Comparison of ENCODE assay signal across 11 cellular contexts in genomic region chr5:119396265-119396664, GRCh38. TPM values are rescaled to one million over a fixed set of nuclear protein-coding genes. Genes with fewer than 3 reads are reported as not detected.
DNase-seq lines count a peak whose midpoint lies in the region; ATAC-seq and TF ChIP-seq lines count a peak whose summit lies in the region.
"Had no signal": no experiment of that assay in that cellular context is flagged by ENCODE, and none has a peak within 500 bp of the region (broad histone marks: within the 10 kb centered on the region; RNA-seq: fewer than 3 reads in every experiment).

No MANE protein-coding gene starts in this region.

- H3K27me3 Mint-ChIP-seq in activated CD4-positive, alpha-beta T cell treated with anti-CD3 and anti-CD28 coated beads, Interleukin-2, amount 10 ng/mL, durations not matched to agents 24 days and 14 days = no peaks in the 10 kb centered on the region
- no peaks in the 10 kb centered on the region for H3K27me3 Mint-ChIP-seq in activated T-helper 1 cell treated with anti-CD3 and anti-CD28 coated beads, Interleukin-12 subunit alpha, Interleukin-12 subunit beta, Interleukin-2, Interleukin-4 antibody, amounts not matched to agents 30 ng/mL and 10 ng/mL and 1 ng/mL, durations not matched to agents 14 hours and 24 hours and 36 hours (ENCODE audit: insufficient read depth)
- H3K27me3 Mint-ChIP-seq in progenitor cell of endocrine pancreas = no peaks in the 10 kb centered on the region

- ATAC-seq in HG02798 (IDR thresholded peaks at IDR 0.05; ENCODE audit: poor library complexity, unreplicated experiment) = peak; percentile 25
- ATAC-seq in left ventricle myocardium superior = no peak
- no peak for ATAC-seq in left colon
- ATAC-seq: A549 had no signal

- peak overlapping the region; percentile 69 for H3K4me3 Mint-ChIP-seq in activated CD4-positive, alpha-beta T cell treated with anti-CD3 and anti-CD28 coated beads, Interleukin-2, amount 10 ng/mL, durations not matched to agents 24 days and 14 days
- peak overlapping the region; percentile 50 for H3K4me3 Mint-ChIP-seq in activated T-helper 1 cell treated with anti-CD3 and anti-CD28 coated beads, Interleukin-12 subunit alpha, Interleukin-12 subunit beta, Interleukin-2, Interleukin-4 antibody, amounts not matched to agents 30 ng/mL and 10 ng/mL and 1 ng/mL, durations not matched to agents 14 hours and 24 hours and 36 hours
- no peak overlapping the region for H3K4me3 Mint-ChIP-seq in progenitor cell of endocrine pancreas (ENCODE audit: low read depth)

- H3K27ac Mint-ChIP-seq in activated CD4-positive, alpha-beta T cell treated with anti-CD3 and anti-CD28 coated beads, Interleukin-2, amount 10 ng/mL, durations not matched to agents 24 days and 14 days = peak overlapping the region; percentile 91
- H3K27ac Mint-ChIP-seq in activated T-helper 1 cell treated with anti-CD3 and anti-CD28 coated beads, Interleukin-12 subunit alpha, Interleukin-12 subunit beta, Interleukin-2, Interleukin-4 antibody, amounts not matched to agents 30 ng/mL and 10 ng/mL and 1 ng/mL, durations not matched to agents 14 hours and 24 hours and 36 hours = peak overlapping the region; percentile 91
- H3K27ac Mint-ChIP-seq in progenitor cell of endocrine pancreas = peak overlapping the region; percentile 64

- peaks cover 50% of the 10 kb centered on the region for H3K36me3 Mint-ChIP-seq in activated CD4-positive, alpha-beta T cell treated with anti-CD3 and anti-CD28 coated beads, Interleukin-2, amount 10 ng/mL, durations not matched to agents 24 days and 14 days (ENCODE audit: low read depth)
- peaks cover 49% of the 10 kb centered on the region for H3K36me3 Mint-ChIP-seq in activated T-helper 1 cell treated with anti-CD3 and anti-CD28 coated beads, Interleukin-12 subunit alpha, Interleukin-12 subunit beta, Interleukin-2, Interleukin-4 antibody, amounts not matched to agents 30 ng/mL and 10 ng/mL and 1 ng/mL, durations not matched to agents 14 hours and 24 hours and 36 hours (ENCODE audit: low read depth)
- peaks cover 3% of the 10 kb centered on the region for H3K36me3 Mint-ChIP-seq in progenitor cell of endocrine pancreas (ENCODE audit: insufficient read depth)

- peaks cover 64% of the 10 kb centered on the region for H3K4me1 Mint-ChIP-seq in activated CD4-positive, alpha-beta T cell treated with anti-CD3 and anti-CD28 coated beads, Interleukin-2, amount 10 ng/mL, durations not matched to agents 24 days and 14 days
- H3K4me1 Mint-ChIP-seq in activated T-helper 1 cell treated with anti-CD3 and anti-CD28 coated beads, Interleukin-12 subunit alpha, Interleukin-12 subunit beta, Interleukin-2, Interleukin-4 antibody, amounts not matched to agents 30 ng/mL and 10 ng/mL and 1 ng/mL, durations not matched to agents 14 hours and 24 hours and 36 hours (ENCODE audit: low read depth) = peaks cover 73% of the 10 kb centered on the region
- peaks cover 1% of the 10 kb centered on the region for H3K4me1 Mint-ChIP-seq in progenitor cell of endocrine pancreas (ENCODE audit: low read depth)

- intact Hi-C loops in activated CD4-positive, alpha-beta T cell treated with anti-CD3 and anti-CD28 coated beads, Interleukin-2, amount 10 ng/mL, durations not matched to agents 24 days and 14 days (cut with micrococcal nuclease) = loop anchor here (2.0 to 5.0 kb wide), 4 partner anchors 15 to 121 kb away; partner anchors contain the start of gene TNFAIP8
- intact Hi-C loops in activated T-helper 1 cell treated with anti-CD3 and anti-CD28 coated beads, Interleukin-12 subunit alpha, Interleukin-12 subunit beta, Interleukin-2, Interleukin-4 antibody, amounts not matched to agents 30 ng/mL and 10 ng/mL and 1 ng/mL, durations not matched to agents 14 hours and 24 hours and 36 hours (cut with micrococcal nuclease) = loop anchor here (2.0 kb wide), 3 partner anchors 13 to 325 kb away; partner anchors contain the start of gene DMXL1
- intact Hi-C loops in left ventricle myocardium superior (cut with micrococcal nuclease) = no loop called here
- intact Hi-C loops in left colon (cut with DNase I, micrococcal nuclease) = no loop called here

- no peak for DNase-seq in activated CD4-positive, alpha-beta T cell treated with anti-CD3 and anti-CD28 coated beads, Interleukin-2, amount 10 ng/mL, durations not matched to agents 24 days and 14 days
- DNase-seq in activated CD4-positive, alpha-beta T cell treated with anti-CD3 and anti-CD28 coated beads, Interleukin-2, amount 50 U/mL, for 4 hours = no peak
- no peak for DNase-seq in activated T-helper 1 cell treated with anti-CD3 and anti-CD28 coated beads, Interleukin-12 subunit alpha, Interleukin-12 subunit beta, Interleukin-2, Interleukin-4 antibody, amounts not matched to agents 30 ng/mL and 10 ng/mL and 1 ng/mL, durations not matched to agents 14 hours and 24 hours and 36 hours (ENCODE audit: low spot score)
- no peak for DNase-seq in progenitor cell of endocrine pancreas (ENCODE audit: low spot score, unreplicated experiment)
- DNase-seq in left ventricle myocardium superior = no peak
- no peak for DNase-seq in globus pallidus (ENCODE audit: low spot score)
- DNase-seq in left colon = no peak
- DNase-seq: NCI-H187, RPMI8226 had no signal

- H3K9me3 Mint-ChIP-seq in activated CD4-positive, alpha-beta T cell treated with anti-CD3 and anti-CD28 coated beads, Interleukin-2, amount 10 ng/mL, durations not matched to agents 24 days and 14 days = no peaks in the 10 kb centered on the region
- H3K9me3 Mint-ChIP-seq in activated T-helper 1 cell treated with anti-CD3 and anti-CD28 coated beads, Interleukin-12 subunit alpha, Interleukin-12 subunit beta, Interleukin-2, Interleukin-4 antibody, amounts not matched to agents 30 ng/mL and 10 ng/mL and 1 ng/mL, durations not matched to agents 14 hours and 24 hours and 36 hours = no peaks in the 10 kb centered on the region
- H3K9me3 Mint-ChIP-seq in progenitor cell of endocrine pancreas (ENCODE audit: low read depth) = no peaks in the 10 kb centered on the region

- no peak for TF ChIP-seq CTCF in progenitor cell of endocrine pancreas (IDR thresholded peaks at IDR 0.05; ENCODE audit: unreplicated experiment)

RNA-seq across cellular contexts. Expression of gene TNFAIP8, which starts 40.4 kb away (rescaled TPM):
- total RNA-seq in activated CD4-positive, alpha-beta T cell treated with anti-CD3 and anti-CD28 coated beads, Interleukin-2, amount 10 ng/mL, durations not matched to agents 24 days and 14 days = 188 and 193 TPM in 2 replicates
- 214 and 219 TPM in 2 replicates for total RNA-seq in activated T-helper 1 cell treated with anti-CD3 and anti-CD28 coated beads, Interleukin-12 subunit alpha, Interleukin-12 subunit beta, Interleukin-2, Interleukin-4 antibody, amounts not matched to agents 30 ng/mL and 10 ng/mL and 1 ng/mL, durations not matched to agents 14 hours and 24 hours and 36 hours
- total RNA-seq in progenitor cell of endocrine pancreas = 8.0 and 9.3 TPM in 2 replicates
- 16.3 TPM for total RNA-seq in left ventricle myocardium superior
- total RNA-seq in left colon = 10 to 100 TPM in 1 of 2 donors, 1 to 10 TPM in 1; 7.0 to 11.8 TPM

RNA-seq across cellular contexts. Expression of gene HSD17B4, which starts 56.0 kb away (rescaled TPM):
- 52.5 and 70.4 TPM in 2 replicates for total RNA-seq in activated CD4-positive, alpha-beta T cell treated with anti-CD3 and anti-CD28 coated beads, Interleukin-2, amount 10 ng/mL, durations not matched to agents 24 days and 14 days
- 65.6 and 78.2 TPM in 2 replicates for total RNA-seq in activated T-helper 1 cell treated with anti-CD3 and anti-CD28 coated beads, Interleukin-12 subunit alpha, Interleukin-12 subunit beta, Interleukin-2, Interleukin-4 antibody, amounts not matched to agents 30 ng/mL and 10 ng/mL and 1 ng/mL, durations not matched to agents 14 hours and 24 hours and 36 hours
- total RNA-seq in progenitor cell of endocrine pancreas (248 and 285 TPM in 2 replicates), left ventricle myocardium superior (290 TPM), left colon (100 to 1,000 TPM; 249 to 314 TPM)

Comparison
In these comparisons a context has a peak if more than half of its experiments do, and no peak if none do; other contexts are left out.
1. RNA of gene TNFAIP8, which starts 40.4 kb away (total RNA-seq): 214 to 219 TPM in activated T-helper 1 cell treated with anti-CD3 and anti-CD28 coated beads, Interleukin-12 subunit alpha, Interleukin-12 subunit beta, Interleukin-2, Interleukin-4 antibody, amounts not matched to agents 30 ng/mL and 10 ng/mL and 1 ng/mL, durations not matched to agents 14 hours and 24 hours and 36 hours and 188 to 193 TPM in activated CD4-positive, alpha-beta T cell treated with anti-CD3 and anti-CD28 coated beads, Interleukin-2, amount 10 ng/mL, durations not matched to agents 24 days and 14 days; 16.3 TPM in left ventricle myocardium superior (single experiment), 7.0 to 11.8 TPM in left colon and 8.0 to 9.3 TPM in progenitor cell of endocrine pancreas; every median in the first group is over 10 times any median in the second.
2. intact Hi-C loops: an anchor here in activated CD4-positive, alpha-beta T cell treated with anti-CD3 and anti-CD28 coated beads, Interleukin-2, amount 10 ng/mL, durations not matched to agents 24 days and 14 days (2.0 to 5.0 kb wide) and activated T-helper 1 cell treated with anti-CD3 and anti-CD28 coated beads, Interleukin-12 subunit alpha, Interleukin-12 subunit beta, Interleukin-2, Interleukin-4 antibody, amounts not matched to agents 30 ng/mL and 10 ng/mL and 1 ng/mL, durations not matched to agents 14 hours and 24 hours and 36 hours (2.0 kb wide); none called in left ventricle myocardium superior and left colon.
3. Peak in every context shown above with its lines, with median percentiles within 50 percentile points of each other: H3K27ac Mint-ChIP-seq.